ENCODE assay signal across 21 cellular contexts in the genomic region with DNA sequence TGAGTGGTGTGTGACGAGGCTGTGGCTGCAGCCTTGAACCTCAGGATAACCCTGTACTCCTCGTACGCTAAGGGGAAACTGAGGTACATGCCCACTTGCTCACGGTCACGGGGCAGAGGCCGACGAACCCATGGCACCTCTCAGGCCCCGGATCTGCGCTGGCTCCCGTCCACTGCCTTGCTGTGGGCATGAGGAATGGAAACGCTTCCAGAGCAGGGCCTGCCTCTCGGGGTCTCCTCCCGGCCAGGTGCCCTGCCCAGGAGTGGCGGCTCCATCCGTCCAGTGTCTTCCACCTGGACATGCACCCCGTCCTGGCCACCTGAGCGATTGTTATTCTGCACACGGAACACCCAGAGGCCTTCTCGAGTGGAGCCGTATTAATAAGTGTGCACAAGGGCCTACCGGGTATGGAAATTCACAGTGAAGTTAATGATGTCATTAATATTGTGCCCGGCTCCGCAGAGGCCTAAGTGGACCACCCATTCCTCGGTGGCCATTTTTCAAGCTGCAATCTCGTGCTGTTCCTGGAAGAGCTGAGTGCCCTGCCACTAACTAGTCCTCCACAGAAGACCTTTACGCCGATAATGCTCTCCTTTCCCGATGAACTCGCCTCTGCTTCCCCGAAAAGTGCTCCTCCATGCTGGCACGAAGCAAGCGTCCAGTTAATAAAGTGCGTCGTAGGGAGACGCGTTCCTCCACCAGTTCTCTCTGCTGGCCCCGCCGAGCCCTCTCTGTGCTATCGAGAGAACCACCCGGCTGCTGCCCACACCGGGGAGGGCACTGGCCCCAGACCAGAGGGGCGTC.
DNase-seq lines count a peak whose midpoint lies in the region; ATAC-seq, FAIRE-seq and TF ChIP-seq lines count a peak whose summit lies in the region.
"Had no signal": no experiment of that assay in that cellular context is flagged by ENCODE, and none has a peak within 500 bp of the region (broad histone marks: within the 10 kb centered on the region; RNA-seq: fewer than 3 reads in every experiment).

No MANE protein-coding gene starts in this region.

- no peaks in the 10 kb centered on the region for H3K4me1 Mint-ChIP-seq in activated CD8-positive, alpha-beta memory T cell treated with anti-CD3 and anti-CD28 coated beads, Interleukin-2, amount 10 ng/mL, durations not matched to agents 7 days and 5 days
- H3K4me1 Mint-ChIP-seq in progenitor cell of endocrine pancreas (ENCODE audit: low read depth), result no peaks in the 10 kb centered on the region
- H3K4me1 Mint-ChIP-seq: CD8-positive, alpha-beta memory T cell; GM23338 had no signal

- no peak for FAIRE-seq in HepG2 (lab: Jason Lieb, UNC)
- FAIRE-seq: A204.1, GM12878, GM18507 had no signal

- in situ Hi-C loops in HepG2 (cut with HindIII; ENCODE audit: extremely low pct_ligation_motif_present, low pct_unique_long_range_greater_than_20kb), result no loop called here

- DNase-seq in activated CD8-positive, alpha-beta memory T cell treated with anti-CD3 and anti-CD28 coated beads, Interleukin-2, amount 50 U/mL, for 48 hours, result peak; percentile 12
- no peak for DNase-seq in activated CD8-positive, alpha-beta memory T cell treated with anti-CD3 and anti-CD28 coated beads, Interleukin-2, amount 10 ng/mL, durations not matched to agents 7 days and 5 days
- DNase-seq in H7 (peak; percentile 28), HepG2 (ENCODE audit: low spot score) (no peak), progenitor cell of endocrine pancreas (ENCODE audit: low spot score, unreplicated experiment) (no peak), NCI-H128 (lab: John Stamatoyannopoulos, UW; ENCODE audit: unreplicated experiment) (no peak), trophoblast cell (no peak), HCEC 1CT (no peak)
- DNase-seq: CD8-positive, alpha-beta memory T cell; GDM1; HFFc6; KG1; NCI-H1436 treated with DMSO at 0.1 percent for 48 hours; NCI-H2029 treated with DMSO at 0.1 percent for 48 hours; NCI-H226; NCI-H524 treated with DMSO at 0.1 percent for 48 hours had no signal

- H3K9me3 ChIP-seq in HepG2 (ENCODE audit: low read length), result no peaks in the 10 kb centered on the region
- peaks cover 3% of the 10 kb centered on the region for H3K9me3 ChIP-seq in trophoblast cell (ENCODE audit: insufficient read depth, low read depth, low read length)
- H3K9me3 ChIP-seq: BLaER1 treated with 17β-estradiol and CSF1 and Interleukin-3, amounts not matched to agents 10 nM and 100 nM had no signal

- no peak overlapping the region for H3K4me2 ChIP-seq in HepG2 (ENCODE audit: low read depth, low read length)
- no peak overlapping the region for H3K4me2 ChIP-seq in trophoblast cell (ENCODE audit: low read length)
- H3K4me2 ChIP-seq: BLaER1 treated with 17β-estradiol and CSF1 and Interleukin-3, amounts not matched to agents 10 nM and 100 nM; GM23338 had no signal

- no peak for TF ChIP-seq RAD21 in HepG2 (CRISPR knock-in tag; IDR thresholded peaks at IDR 0.05)

- H2AFZ ChIP-seq in HepG2 (ENCODE audit: low read length) (no peak overlapping the region), trophoblast cell (ENCODE audit: insufficient read depth, low read length, poor library complexity) (no peak overlapping the region)
- H2AFZ ChIP-seq: GM23338 had no signal

- H3K36me3 ChIP-seq in H7 (replicated peaks; ENCODE audit: control insufficient read depth, insufficient read depth, low read length), result no peaks in the 10 kb centered on the region
- H3K36me3 ChIP-seq in HepG2 (replicated peaks in 1 of 2; ENCODE audit: control insufficient read depth in 1 of 2, insufficient read depth in 2 of 2, low read length in 2 of 2), result no peaks in the 10 kb centered on the region
- H3K36me3 ChIP-seq in trophoblast cell (ENCODE audit: control insufficient read depth in 1 of 2, insufficient read depth in 2 of 2, low read length in 2 of 2), result no peaks in the 10 kb centered on the region
- H3K36me3 ChIP-seq: BLaER1 treated with 17β-estradiol and CSF1 and Interleukin-3, amounts not matched to agents 10 nM and 100 nM had no signal

- H3K27me3 ChIP-seq in H7 (ENCODE audit: control insufficient read depth, insufficient read depth, low read length) (no peaks in the 10 kb centered on the region), HepG2 (ENCODE audit: control insufficient read depth in 1 of 2, insufficient read depth in 2 of 2, low read length in 2 of 2) (peaks cover 0 to 41% of the 10 kb centered on the region in 2 experiments; a peak in 3 of 5 replicates), trophoblast cell (ENCODE audit: insufficient read depth, low read length) (no peaks in the 10 kb centered on the region)

- CTCF ChIA-PET in activated CD8-positive, alpha-beta memory T cell treated with anti-CD3 and anti-CD28 coated beads, Interleukin-2, amount 10 ng/mL, durations not matched to agents 7 days and 5 days (lab: Charles Lee), result no interaction called here
- CTCF ChIA-PET in HepG2 (lab: Yijun Ruan, JAX; ENCODE audit: low intra/inter-chr PET ratio, low total read pairs), result no interaction called here

- H3K4ac ChIP-seq in trophoblast cell (ENCODE audit: low read depth, low read length), result no peak overlapping the region

- no peaks in the 10 kb centered on the region for H3K36me3 Mint-ChIP-seq in activated CD8-positive, alpha-beta memory T cell treated with anti-CD3 and anti-CD28 coated beads, Interleukin-2, amount 10 ng/mL, durations not matched to agents 7 days and 5 days
- no peaks in the 10 kb centered on the region for H3K36me3 Mint-ChIP-seq in progenitor cell of endocrine pancreas (ENCODE audit: insufficient read depth)
- H3K36me3 Mint-ChIP-seq: CD8-positive, alpha-beta memory T cell had no signal

- H3K27ac Mint-ChIP-seq in activated CD8-positive, alpha-beta memory T cell treated with anti-CD3 and anti-CD28 coated beads, Interleukin-2, amount 10 ng/mL, durations not matched to agents 7 days and 5 days, result no peak overlapping the region
- peak overlapping the region; percentile 10 for H3K27ac Mint-ChIP-seq in progenitor cell of endocrine pancreas
- H3K27ac Mint-ChIP-seq: CD8-positive, alpha-beta memory T cell; GM23338; HFFc6 had no signal

- no peak overlapping the region for H3K14ac ChIP-seq in trophoblast cell (ENCODE audit: low read length)

- 69% methylated on average over 18 of the region's 42 CpGs for WGBS in HepG2 (ENCODE audit: low lambda C conversion rate)
- WGBS in trophoblast cell (ENCODE audit: extremely low coverage, insufficient coverage, insufficient read length), result no CpG with 5 or more reads among the region's 42 CpGs

- H4K20me1 ChIP-seq in HepG2 (ENCODE audit: insufficient read depth, low read length), result no peaks in the 10 kb centered on the region

- H3K9me3 Mint-ChIP-seq in activated CD8-positive, alpha-beta memory T cell treated with anti-CD3 and anti-CD28 coated beads, Interleukin-2, amount 10 ng/mL, durations not matched to agents 7 days and 5 days (ENCODE audit: low read depth), result no peaks in the 10 kb centered on the region
- H3K9me3 Mint-ChIP-seq in progenitor cell of endocrine pancreas (ENCODE audit: low read depth), result no peaks in the 10 kb centered on the region
- H3K9me3 Mint-ChIP-seq: CD8-positive, alpha-beta memory T cell; GM23338 had no signal

- no peak overlapping the region for H3K4me3 Mint-ChIP-seq in activated CD8-positive, alpha-beta memory T cell treated with anti-CD3 and anti-CD28 coated beads, Interleukin-2, amount 10 ng/mL, durations not matched to agents 7 days and 5 days
- H3K4me3 Mint-ChIP-seq in progenitor cell of endocrine pancreas (ENCODE audit: low read depth), result no peak overlapping the region
- H3K4me3 Mint-ChIP-seq: CD8-positive, alpha-beta memory T cell; GM23338; HFFc6 had no signal

- TF ChIP-seq EP300 in HepG2 (IDR thresholded peaks at IDR 0.05; ENCODE audit: low read depth in 2 of 2, low read length in 2 of 2) (no peak), HepG2 (CRISPR knock-in tag; IDR thresholded peaks at IDR 0.05; ENCODE audit: borderline replicate concordance) (no peak)

- no peak for TF ChIP-seq CTCF in HepG2 (CRISPR knock-in tag; IDR thresholded peaks at IDR 0.05)
- no peak for TF ChIP-seq CTCF in progenitor cell of endocrine pancreas (IDR thresholded peaks at IDR 0.05; ENCODE audit: unreplicated experiment)

- POLR2A ChIA-PET in HepG2 (lab: Yijun Ruan, JAX), result no interaction called here

- H3K18ac ChIP-seq in trophoblast cell (ENCODE audit: low read length), result no peak overlapping the region

- H3K79me1 ChIP-seq in trophoblast cell (ENCODE audit: low read length), result no peaks in the 10 kb centered on the region

- H3K4me1 ChIP-seq in HepG2 (ENCODE audit: insufficient read depth, low read length), result peaks cover 9% of the 10 kb centered on the region
- H3K4me1 ChIP-seq in trophoblast cell (ENCODE audit: control insufficient read depth in 1 of 2, insufficient read depth in 2 of 2, low read length in 2 of 2), result no peaks in the 10 kb centered on the region
- H3K4me1 ChIP-seq: BLaER1 treated with 17β-estradiol and CSF1 and Interleukin-3, amounts not matched to agents 10 nM and 100 nM had no signal

- no peaks in the 10 kb centered on the region for H3K79me2 ChIP-seq in HepG2 (ENCODE audit: insufficient read depth, low read length)
- no peaks in the 10 kb centered on the region for H3K79me2 ChIP-seq in trophoblast cell (ENCODE audit: control insufficient read depth, insufficient read depth, low read length, poor library complexity)

- no peak overlapping the region for H3K4me3 ChIP-seq in H7 (ENCODE audit: insufficient read depth, low read depth, low read length)
- H3K4me3 ChIP-seq in HepG2 (replicated peaks in 1 of 3; ENCODE audit: insufficient read depth in 1 of 3, low read depth in 2 of 3, low read length in 3 of 3), result no peak overlapping the region
- no peak overlapping the region for H3K4me3 ChIP-seq in trophoblast cell (ENCODE audit: low read depth, low read length)
- H3K4me3 ChIP-seq: BLaER1 treated with 17β-estradiol and CSF1 and Interleukin-3, amounts not matched to agents 10 nM and 100 nM; GM12878; GM23338 had no signal

- H4K91ac ChIP-seq in trophoblast cell (ENCODE audit: low read depth, low read length), result no peak overlapping the region

- ATAC-seq in activated CD8-positive, alpha-beta memory T cell treated with anti-CD3 and anti-CD28 coated beads, Interleukin-2, amount 10 ng/mL, durations not matched to agents 7 days and 5 days, result no peak
- no peak for ATAC-seq in HepG2
- ATAC-seq: GM12878, GM23338 had no signal

- H2BK120ac ChIP-seq in trophoblast cell (ENCODE audit: insufficient read depth, low read length, poor library complexity), result no peak overlapping the region

- no peaks in the 10 kb centered on the region for H3K27me3 Mint-ChIP-seq in activated CD8-positive, alpha-beta memory T cell treated with anti-CD3 and anti-CD28 coated beads, Interleukin-2, amount 10 ng/mL, durations not matched to agents 7 days and 5 days
- peaks cover 25% of the 10 kb centered on the region for H3K27me3 Mint-ChIP-seq in progenitor cell of endocrine pancreas
- H3K27me3 Mint-ChIP-seq: CD8-positive, alpha-beta memory T cell had no signal

- TF ChIP-seq POLR2A in HepG2 (IDR thresholded peaks at IDR 0.05; ENCODE audit: insufficient read depth in 1 of 2, low read depth in 2 of 2, low read length in 2 of 2), result no peak

- H3K27ac ChIP-seq in HepG2 (ENCODE audit: extremely low read length, insufficient read depth, low read length) (no peak overlapping the region), trophoblast cell (ENCODE audit: low read depth, low read length) (no peak overlapping the region)
- H3K27ac ChIP-seq: BLaER1 treated with 17β-estradiol and CSF1 and Interleukin-3, amounts not matched to agents 10 nM and 100 nM had no signal

- H3K9ac ChIP-seq in HepG2 (ENCODE audit: insufficient read depth, low read depth, low read length) (no peak overlapping the region), trophoblast cell (ENCODE audit: low read length) (no peak overlapping the region)
- H3K9ac ChIP-seq: BLaER1 treated with 17β-estradiol and CSF1 and Interleukin-3, amounts not matched to agents 10 nM and 100 nM had no signal

- no TSS peak for BruUV-seq in HepG2 (replicated peaks; lab: Mats Ljungman, UMichigan)

- no peak overlapping the region for H4K8ac ChIP-seq in trophoblast cell (ENCODE audit: low read depth, low read length)

- no peak overlapping the region for H2BK12ac ChIP-seq in trophoblast cell (ENCODE audit: low read length)

- no peak overlapping the region for H2AK5ac ChIP-seq in trophoblast cell (ENCODE audit: low read length)

- no peak overlapping the region for H3K23ac ChIP-seq in trophoblast cell (ENCODE audit: low read length)

- no peak overlapping the region for H4K12ac ChIP-seq in trophoblast cell (ENCODE audit: low read depth, low read length)

- intact Hi-C loops in HepG2 (cut with micrococcal nuclease; ENCODE audit: unreplicated experiment), result no loop called here

- H2BK5ac ChIP-seq in trophoblast cell (ENCODE audit: low read depth, low read length, poor library complexity), result no peak overlapping the region

Comparison
In these comparisons a context has a peak if more than half of its experiments do, and no peak if none do; other contexts are left out.
1. DNase-seq: peak in activated CD8-positive, alpha-beta memory T cell treated with anti-CD3 and anti-CD28 coated beads, Interleukin-2, amount 50 U/mL, for 48 hours (single experiment) and H7 (single experiment); none in activated CD8-positive, alpha-beta memory T cell treated with anti-CD3 and anti-CD28 coated beads, Interleukin-2, amount 10 ng/mL, durations not matched to agents 7 days and 5 days (single experiment), HepG2 (single experiment), progenitor cell of endocrine pancreas (single experiment), NCI-H128 (single experiment), trophoblast cell (0 of 2) and HCEC 1CT (single experiment).